Comparison of ENCODE assay signal across 8 cellular contexts in genomic region chr10:21824409-21824808, GRCh38.
"Had no signal": no experiment of that assay in that cellular context is flagged by ENCODE, and none has a peak within 500 bp of the region (broad histone marks: within the 10 kb centered on the region; RNA-seq: fewer than 3 reads in every experiment).

No MANE protein-coding gene starts in this region.

- ATAC-seq: GM12878 had no signal

- DNase-seq: GDM1, GF-D8 had no signal

- H3K4me3 ChIP-seq: GM12878 had no signal

- FAIRE-seq: G401.6, GM12878, GM12891, GM12892, GM18507, GM19239 had no signal
